ENCODE assay signal across 1 cellular context in the genomic region with DNA sequence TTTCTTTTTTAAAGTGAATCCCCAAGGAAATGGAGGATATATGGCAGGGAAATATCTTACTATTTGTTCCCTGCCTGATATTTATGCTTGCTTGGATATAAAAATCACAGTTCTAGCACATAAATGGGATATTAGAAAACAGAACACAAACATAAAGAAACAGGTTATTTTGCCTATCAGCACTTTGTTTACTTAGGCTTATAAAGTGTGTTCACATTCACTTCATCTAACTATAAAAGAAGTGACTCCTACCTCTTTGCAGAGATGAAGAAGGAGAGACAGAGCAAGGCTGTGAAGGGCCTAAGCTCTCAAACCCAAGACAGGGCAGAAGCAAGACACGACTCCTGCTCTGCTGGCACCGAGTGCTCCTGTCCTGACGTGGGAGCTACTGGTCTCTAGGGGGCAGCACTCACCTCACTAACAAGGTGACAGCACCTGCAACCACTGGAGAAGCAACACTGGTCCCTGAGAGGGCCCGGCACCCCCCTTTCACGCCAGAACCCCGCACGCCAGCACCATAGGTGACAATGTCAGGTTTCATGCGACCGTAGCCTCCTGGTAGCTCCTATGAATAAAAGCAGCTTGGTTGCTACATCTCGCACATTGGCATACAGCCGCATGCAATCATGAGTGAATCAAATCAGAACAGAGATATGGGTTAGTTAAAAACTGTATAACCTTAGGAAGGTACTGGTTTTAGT.
TF ChIP-seq lines count a peak whose summit lies in the region.

No MANE protein-coding gene starts in this region.

TF ChIP-seq in HepG2, 621 proteins besides CTCF, POLR2A, EP300 and RAD21 (continues in another document):
- TF ChIP-seq, protein P1, sequence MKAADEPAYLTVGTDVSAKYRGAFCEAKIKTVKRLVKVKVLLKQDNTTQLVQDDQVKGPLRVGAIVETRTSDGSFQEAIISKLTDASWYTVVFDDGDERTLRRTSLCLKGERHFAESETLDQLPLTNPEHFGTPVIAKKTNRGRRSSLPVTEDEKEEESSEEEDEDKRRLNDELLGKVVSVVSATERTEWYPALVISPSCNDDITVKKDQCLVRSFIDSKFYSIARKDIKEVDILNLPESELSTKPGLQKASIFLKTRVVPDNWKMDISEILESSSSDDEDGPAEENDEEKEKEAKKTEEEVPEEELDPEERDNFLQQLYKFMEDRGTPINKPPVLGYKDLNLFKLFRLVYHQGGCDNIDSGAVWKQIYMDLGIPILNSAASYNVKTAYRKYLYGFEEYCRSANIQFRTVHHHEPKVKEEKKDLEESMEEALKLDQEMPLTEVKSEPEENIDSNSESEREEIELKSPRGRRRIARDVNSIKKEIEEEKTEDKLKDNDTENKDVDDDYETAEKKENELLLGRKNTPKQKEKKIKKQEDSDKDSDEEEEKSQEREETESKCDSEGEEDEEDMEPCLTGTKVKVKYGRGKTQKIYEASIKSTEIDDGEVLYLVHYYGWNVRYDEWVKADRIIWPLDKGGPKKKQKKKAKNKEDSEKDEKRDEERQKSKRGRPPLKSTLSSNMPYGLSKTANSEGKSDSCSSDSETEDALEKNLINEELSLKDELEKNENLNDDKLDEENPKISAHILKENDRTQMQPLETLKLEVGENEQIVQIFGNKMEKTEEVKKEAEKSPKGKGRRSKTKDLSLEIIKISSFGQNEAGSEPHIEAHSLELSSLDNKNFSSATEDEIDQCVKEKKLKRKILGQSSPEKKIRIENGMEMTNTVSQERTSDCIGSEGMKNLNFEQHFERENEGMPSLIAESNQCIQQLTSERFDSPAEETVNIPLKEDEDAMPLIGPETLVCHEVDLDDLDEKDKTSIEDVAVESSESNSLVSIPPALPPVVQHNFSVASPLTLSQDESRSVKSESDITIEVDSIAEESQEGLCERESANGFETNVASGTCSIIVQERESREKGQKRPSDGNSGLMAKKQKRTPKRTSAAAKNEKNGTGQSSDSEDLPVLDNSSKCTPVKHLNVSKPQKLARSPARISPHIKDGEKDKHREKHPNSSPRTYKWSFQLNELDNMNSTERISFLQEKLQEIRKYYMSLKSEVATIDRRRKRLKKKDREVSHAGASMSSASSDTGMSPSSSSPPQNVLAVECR (CRISPR knock-in tag; IDR thresholded peaks at IDR 0.05; ENCODE audit: borderline replicate concordance): peak; percentile 42; the same call in 1 of the 2 replicates
- TF ChIP-seq, protein P2, sequence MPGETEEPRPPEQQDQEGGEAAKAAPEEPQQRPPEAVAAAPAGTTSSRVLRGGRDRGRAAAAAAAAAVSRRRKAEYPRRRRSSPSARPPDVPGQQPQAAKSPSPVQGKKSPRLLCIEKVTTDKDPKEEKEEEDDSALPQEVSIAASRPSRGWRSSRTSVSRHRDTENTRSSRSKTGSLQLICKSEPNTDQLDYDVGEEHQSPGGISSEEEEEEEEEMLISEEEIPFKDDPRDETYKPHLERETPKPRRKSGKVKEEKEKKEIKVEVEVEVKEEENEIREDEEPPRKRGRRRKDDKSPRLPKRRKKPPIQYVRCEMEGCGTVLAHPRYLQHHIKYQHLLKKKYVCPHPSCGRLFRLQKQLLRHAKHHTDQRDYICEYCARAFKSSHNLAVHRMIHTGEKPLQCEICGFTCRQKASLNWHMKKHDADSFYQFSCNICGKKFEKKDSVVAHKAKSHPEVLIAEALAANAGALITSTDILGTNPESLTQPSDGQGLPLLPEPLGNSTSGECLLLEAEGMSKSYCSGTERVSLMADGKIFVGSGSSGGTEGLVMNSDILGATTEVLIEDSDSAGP (CRISPR knock-in tag; IDR thresholded peaks at IDR 0.05; ENCODE audit: borderline replicate concordance): 0 out of 2 replicates have a peak, but pooled peaks have one; percentile 19
- TF ChIP-seq TEAD3 (CRISPR knock-in tag; optimal IDR thresholded peaks at IDR 0.05; ENCODE audit: borderline replicate concordance) (peak; percentile 22), ZNF567 (CRISPR knock-in tag; IDR thresholded peaks at IDR 0.05; ENCODE audit: borderline replicate concordance) (0 out of 2 replicates have a peak, but pooled peaks have one; percentile 61), XRCC5 (optimal IDR thresholded peaks at IDR 0.05; ENCODE audit: low read length) (peak; percentile 93), ZNF772 (CRISPR knock-in tag; IDR thresholded peaks at IDR 0.05) (0 out of 2 replicates have a peak, but pooled peaks have one; percentile 29), ZNF343 (CRISPR knock-in tag; IDR thresholded peaks at IDR 0.05) (0 out of 2 replicates have a peak, but pooled peaks have one; percentile 46), DNMT1 (CRISPR knock-in tag; IDR thresholded peaks at IDR 0.05) (no peak), FOXA1 (IDR thresholded peaks at IDR 0.05) (no peak), FOXA1 (CRISPR knock-in tag; IDR thresholded peaks at IDR 0.05) (0 out of 2 replicates have a peak, but pooled peaks have one; percentile 14), SAP130 (CRISPR knock-in tag; IDR thresholded peaks at IDR 0.05; ENCODE audit: low read depth) (peak; percentile 69), ZNF550 (CRISPR knock-in tag; IDR thresholded peaks at IDR 0.05; ENCODE audit: borderline replicate concordance) (0 out of 2 replicates have a peak, but pooled peaks have one; percentile 56), ZNF10 (CRISPR knock-in tag; IDR thresholded peaks at IDR 0.05; ENCODE audit: borderline replicate concordance, low read depth) (0 out of 2 replicates have a peak, but pooled peaks have one; percentile 33), GABPA (IDR thresholded peaks at IDR 0.05; ENCODE audit: low read depth, low read length) (peak; percentile 33; the same call in 1 of the 2 replicates), GABPA (CRISPR knock-in tag; IDR thresholded peaks at IDR 0.05; ENCODE audit: low read depth) (peak; percentile 62), KDM4B (CRISPR knock-in tag; IDR thresholded peaks at IDR 0.05) (peak; percentile 54; the same call in 1 of the 2 replicates), NBN (conservative IDR thresholded peaks at IDR 0.05) (no peak), BORCS8-MEF2B (CRISPR knock-in tag; IDR thresholded peaks at IDR 0.05) (0 out of 2 replicates have a peak, but pooled peaks have one; percentile 44), HNF4G (IDR thresholded peaks at IDR 0.05; ENCODE audit: borderline replicate concordance, low read depth, low read length) (no peak), HNF4G (CRISPR knock-in tag; IDR thresholded peaks at IDR 0.05; ENCODE audit: borderline replicate concordance, low read depth) (peak; percentile 31; the same call in 1 of the 2 replicates), KLF16 (CRISPR knock-in tag; IDR thresholded peaks at IDR 0.05) (0 out of 4 replicates have a peak, but pooled peaks of 1 of the 2 experiments have one; percentile 39), CC2D1A (CRISPR knock-in tag; IDR thresholded peaks at IDR 0.05) (0 out of 2 replicates have a peak, but pooled peaks have one; percentile 66), ZNF782 (CRISPR knock-in tag; IDR thresholded peaks at IDR 0.05; ENCODE audit: borderline replicate concordance) (0 out of 2 replicates have a peak, but pooled peaks have one; percentile 35)
- TF ChIP-seq, protein P3, sequence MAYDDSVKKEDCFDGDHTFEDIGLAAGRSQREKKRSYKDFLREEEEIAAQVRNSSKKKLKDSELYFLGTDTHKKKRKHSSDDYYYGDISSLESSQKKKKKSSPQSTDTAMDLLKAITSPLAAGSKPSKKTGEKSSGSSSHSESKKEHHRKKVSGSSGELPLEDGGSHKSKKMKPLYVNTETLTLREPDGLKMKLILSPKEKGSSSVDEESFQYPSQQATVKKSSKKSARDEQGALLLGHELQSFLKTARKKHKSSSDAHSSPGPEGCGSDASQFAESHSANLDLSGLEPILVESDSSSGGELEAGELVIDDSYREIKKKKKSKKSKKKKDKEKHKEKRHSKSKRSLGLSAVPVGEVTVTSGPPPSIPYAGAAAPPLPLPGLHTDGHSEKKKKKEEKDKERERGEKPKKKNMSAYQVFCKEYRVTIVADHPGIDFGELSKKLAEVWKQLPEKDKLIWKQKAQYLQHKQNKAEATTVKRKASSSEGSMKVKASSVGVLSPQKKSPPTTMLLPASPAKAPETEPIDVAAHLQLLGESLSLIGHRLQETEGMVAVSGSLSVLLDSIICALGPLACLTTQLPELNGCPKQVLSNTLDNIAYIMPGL (CRISPR knock-in tag; IDR thresholded peaks at IDR 0.05; ENCODE audit: borderline replicate concordance in 1 of 2, low read depth in 1 of 2): peak in 1 of 2 experiments; percentile 81; a peak in 2 of 4 replicates
- TF ChIP-seq, protein P4, sequence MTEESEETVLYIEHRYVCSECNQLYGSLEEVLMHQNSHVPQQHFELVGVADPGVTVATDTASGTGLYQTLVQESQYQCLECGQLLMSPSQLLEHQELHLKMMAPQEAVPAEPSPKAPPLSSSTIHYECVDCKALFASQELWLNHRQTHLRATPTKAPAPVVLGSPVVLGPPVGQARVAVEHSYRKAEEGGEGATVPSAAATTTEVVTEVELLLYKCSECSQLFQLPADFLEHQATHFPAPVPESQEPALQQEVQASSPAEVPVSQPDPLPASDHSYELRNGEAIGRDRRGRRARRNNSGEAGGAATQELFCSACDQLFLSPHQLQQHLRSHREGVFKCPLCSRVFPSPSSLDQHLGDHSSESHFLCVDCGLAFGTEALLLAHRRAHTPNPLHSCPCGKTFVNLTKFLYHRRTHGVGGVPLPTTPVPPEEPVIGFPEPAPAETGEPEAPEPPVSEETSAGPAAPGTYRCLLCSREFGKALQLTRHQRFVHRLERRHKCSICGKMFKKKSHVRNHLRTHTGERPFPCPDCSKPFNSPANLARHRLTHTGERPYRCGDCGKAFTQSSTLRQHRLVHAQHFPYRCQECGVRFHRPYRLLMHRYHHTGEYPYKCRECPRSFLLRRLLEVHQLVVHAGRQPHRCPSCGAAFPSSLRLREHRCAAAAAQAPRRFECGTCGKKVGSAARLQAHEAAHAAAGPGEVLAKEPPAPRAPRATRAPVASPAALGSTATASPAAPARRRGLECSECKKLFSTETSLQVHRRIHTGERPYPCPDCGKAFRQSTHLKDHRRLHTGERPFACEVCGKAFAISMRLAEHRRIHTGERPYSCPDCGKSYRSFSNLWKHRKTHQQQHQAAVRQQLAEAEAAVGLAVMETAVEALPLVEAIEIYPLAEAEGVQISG (CRISPR knock-in tag; IDR thresholded peaks at IDR 0.05): 0 out of 2 replicates have a peak, but pooled peaks have one; percentile 29
- TF ChIP-seq, protein P5, sequence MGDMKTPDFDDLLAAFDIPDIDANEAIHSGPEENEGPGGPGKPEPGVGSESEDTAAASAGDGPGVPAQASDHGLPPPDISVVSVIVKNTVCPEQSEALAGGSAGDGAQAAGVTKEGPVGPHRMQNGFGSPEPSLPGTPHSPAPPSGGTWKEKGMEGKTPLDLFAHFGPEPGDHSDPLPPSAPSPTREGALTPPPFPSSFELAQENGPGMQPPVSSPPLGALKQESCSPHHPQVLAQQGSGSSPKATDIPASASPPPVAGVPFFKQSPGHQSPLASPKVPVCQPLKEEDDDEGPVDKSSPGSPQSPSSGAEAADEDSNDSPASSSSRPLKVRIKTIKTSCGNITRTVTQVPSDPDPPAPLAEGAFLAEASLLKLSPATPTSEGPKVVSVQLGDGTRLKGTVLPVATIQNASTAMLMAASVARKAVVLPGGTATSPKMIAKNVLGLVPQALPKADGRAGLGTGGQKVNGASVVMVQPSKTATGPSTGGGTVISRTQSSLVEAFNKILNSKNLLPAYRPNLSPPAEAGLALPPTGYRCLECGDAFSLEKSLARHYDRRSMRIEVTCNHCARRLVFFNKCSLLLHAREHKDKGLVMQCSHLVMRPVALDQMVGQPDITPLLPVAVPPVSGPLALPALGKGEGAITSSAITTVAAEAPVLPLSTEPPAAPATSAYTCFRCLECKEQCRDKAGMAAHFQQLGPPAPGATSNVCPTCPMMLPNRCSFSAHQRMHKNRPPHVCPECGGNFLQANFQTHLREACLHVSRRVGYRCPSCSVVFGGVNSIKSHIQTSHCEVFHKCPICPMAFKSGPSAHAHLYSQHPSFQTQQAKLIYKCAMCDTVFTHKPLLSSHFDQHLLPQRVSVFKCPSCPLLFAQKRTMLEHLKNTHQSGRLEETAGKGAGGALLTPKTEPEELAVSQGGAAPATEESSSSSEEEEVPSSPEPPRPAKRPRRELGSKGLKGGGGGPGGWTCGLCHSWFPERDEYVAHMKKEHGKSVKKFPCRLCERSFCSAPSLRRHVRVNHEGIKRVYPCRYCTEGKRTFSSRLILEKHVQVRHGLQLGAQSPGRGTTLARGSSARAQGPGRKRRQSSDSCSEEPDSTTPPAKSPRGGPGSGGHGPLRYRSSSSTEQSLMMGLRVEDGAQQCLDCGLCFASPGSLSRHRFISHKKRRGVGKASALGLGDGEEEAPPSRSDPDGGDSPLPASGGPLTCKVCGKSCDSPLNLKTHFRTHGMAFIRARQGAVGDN (CRISPR knock-in tag; IDR thresholded peaks at IDR 0.05): peak; percentile 48
- TF ChIP-seq, protein P6, sequence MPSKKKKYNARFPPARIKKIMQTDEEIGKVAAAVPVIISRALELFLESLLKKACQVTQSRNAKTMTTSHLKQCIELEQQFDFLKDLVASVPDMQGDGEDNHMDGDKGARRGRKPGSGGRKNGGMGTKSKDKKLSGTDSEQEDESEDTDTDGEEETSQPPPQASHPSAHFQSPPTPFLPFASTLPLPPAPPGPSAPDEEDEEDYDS (CRISPR knock-in tag; IDR thresholded peaks at IDR 0.05): 0 out of 2 replicates have a peak, but pooled peaks have one; percentile 15
- TF ChIP-seq, protein P7, sequence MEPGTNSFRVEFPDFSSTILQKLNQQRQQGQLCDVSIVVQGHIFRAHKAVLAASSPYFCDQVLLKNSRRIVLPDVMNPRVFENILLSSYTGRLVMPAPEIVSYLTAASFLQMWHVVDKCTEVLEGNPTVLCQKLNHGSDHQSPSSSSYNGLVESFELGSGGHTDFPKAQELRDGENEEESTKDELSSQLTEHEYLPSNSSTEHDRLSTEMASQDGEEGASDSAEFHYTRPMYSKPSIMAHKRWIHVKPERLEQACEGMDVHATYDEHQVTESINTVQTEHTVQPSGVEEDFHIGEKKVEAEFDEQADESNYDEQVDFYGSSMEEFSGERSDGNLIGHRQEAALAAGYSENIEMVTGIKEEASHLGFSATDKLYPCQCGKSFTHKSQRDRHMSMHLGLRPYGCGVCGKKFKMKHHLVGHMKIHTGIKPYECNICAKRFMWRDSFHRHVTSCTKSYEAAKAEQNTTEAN (CRISPR knock-in tag; conservative IDR thresholded peaks at IDR 0.05): no peak
- TF ChIP-seq, protein P8, sequence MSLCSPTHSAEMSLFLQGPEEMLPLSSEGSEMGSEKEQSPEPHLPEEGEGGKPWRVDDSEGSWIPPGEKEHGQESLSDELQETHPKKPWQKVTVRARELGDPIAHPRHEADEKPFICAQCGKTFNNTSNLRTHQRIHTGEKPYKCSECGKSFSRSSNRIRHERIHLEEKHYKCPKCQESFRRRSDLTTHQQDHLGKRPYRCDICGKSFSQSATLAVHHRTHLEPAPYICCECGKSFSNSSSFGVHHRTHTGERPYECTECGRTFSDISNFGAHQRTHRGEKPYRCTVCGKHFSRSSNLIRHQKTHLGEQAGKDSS (CRISPR knock-in tag; IDR thresholded peaks at IDR 0.05; ENCODE audit: borderline replicate concordance, low read depth): peak; percentile 93
- TF ChIP-seq, protein P9, sequence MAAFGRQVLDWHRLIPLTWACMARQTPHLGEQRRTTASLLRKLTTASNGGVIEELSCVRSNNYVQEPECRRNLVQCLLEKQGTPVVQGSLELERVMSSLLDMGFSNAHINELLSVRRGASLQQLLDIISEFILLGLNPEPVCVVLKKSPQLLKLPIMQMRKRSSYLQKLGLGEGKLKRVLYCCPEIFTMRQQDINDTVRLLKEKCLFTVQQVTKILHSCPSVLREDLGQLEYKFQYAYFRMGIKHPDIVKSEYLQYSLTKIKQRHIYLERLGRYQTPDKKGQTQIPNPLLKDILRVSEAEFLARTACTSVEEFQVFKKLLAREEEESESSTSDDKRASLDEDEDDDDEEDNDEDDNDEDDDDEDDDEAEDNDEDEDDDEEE (CRISPR knock-in tag; IDR thresholded peaks at IDR 0.05): 0 out of 2 replicates have a peak, but pooled peaks have one; percentile 41
